16 cellular contexts compared by ENCODE assay signal in the genomic region with DNA sequence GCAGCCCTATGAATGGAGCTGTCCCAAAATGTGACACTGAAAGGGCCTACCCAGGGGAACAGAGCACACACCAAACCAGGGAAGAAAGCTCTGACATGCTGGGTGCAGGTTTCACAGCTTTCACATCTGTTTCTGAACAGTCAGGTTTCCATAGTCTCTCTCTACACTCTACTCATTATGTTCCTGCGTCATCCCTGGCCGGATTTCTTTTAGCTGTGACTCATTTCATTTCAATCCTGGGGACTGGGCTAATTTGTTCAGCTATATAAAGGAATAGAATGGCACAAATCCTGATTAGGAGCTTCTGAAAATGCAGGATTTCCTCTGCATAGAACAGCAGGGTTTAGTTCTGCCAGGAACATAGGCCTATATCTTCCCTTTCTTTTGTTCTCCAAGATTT.
DNase-seq lines count a peak whose midpoint lies in the region; ATAC-seq and TF ChIP-seq lines count a peak whose summit lies in the region.
"Had no signal": no experiment of that assay in that cellular context is flagged by ENCODE, and none has a peak within 500 bp of the region (broad histone marks: within the 10 kb centered on the region; RNA-seq: fewer than 3 reads in every experiment).

No MANE protein-coding gene starts in this region.

- ATAC-seq in Right ventricle myocardium inferior (no peak), GM18861 (IDR thresholded peaks at IDR 0.05; ENCODE audit: unreplicated experiment) (no peak)
- ATAC-seq: activated CD4-positive, alpha-beta T cell treated with anti-CD3 and anti-CD28 coated beads for 36 hours; foreskin keratinocyte; stimulated activated naive B cell treated with anti-CD40 and anti-IgM and Interleukin-4, amounts not matched to agents 10 μg/mL and 1 μg/mL and 100 μg/mL, for 72 hours had no signal

- H3K9ac ChIP-seq in fibroblast of lung (ENCODE audit: insufficient read depth, low read length), result no peak overlapping the region

- H3K79me2 ChIP-seq in fibroblast of lung (ENCODE audit: control insufficient read depth, insufficient read depth, low read length), result no peaks in the 10 kb centered on the region

- TF ChIP-seq CTCF in fibroblast of lung (conservative IDR thresholded peaks at IDR 0.05 in 1 of 2, IDR thresholded peaks at IDR 0.05 in 1 of 2; ENCODE audit: low read depth in 1 of 2, low read length in 2 of 2), result no peak

- no peak overlapping the region for H3K27ac ChIP-seq in fibroblast of lung (ENCODE audit: insufficient read depth, low read length)
- H3K27ac ChIP-seq: foreskin keratinocyte, right atrium auricular region had no signal

- H4K20me1 ChIP-seq in fibroblast of lung (ENCODE audit: control insufficient read depth, extremely low read depth, insufficient read depth, low read length), result no peaks in the 10 kb centered on the region

- H3K36me3 ChIP-seq in fibroblast of lung (ENCODE audit: control insufficient read depth, insufficient read depth, low read length), result no peaks in the 10 kb centered on the region
- H3K36me3 ChIP-seq: right atrium auricular region had no signal

- intact Hi-C loops in Right ventricle myocardium inferior (cut with DNase I), result no loop called here

- no peak overlapping the region for H3K4me3 ChIP-seq in fibroblast of lung (replicated peaks in 1 of 4; ENCODE audit: control extremely low read depth in 1 of 4, insufficient read depth in 1 of 4, low read depth in 3 of 4, low read length in 4 of 4)
- H3K4me3 ChIP-seq: right atrium auricular region had no signal

- H3K4me2 ChIP-seq in fibroblast of lung (ENCODE audit: extremely low read depth, insufficient read depth, low read length), result no peak overlapping the region

- no peaks in the 10 kb centered on the region for H3K27me3 ChIP-seq in fibroblast of lung (ENCODE audit: control insufficient read depth, insufficient read depth, low read length)
- H3K27me3 ChIP-seq: foreskin keratinocyte, right atrium auricular region had no signal

- H2AFZ ChIP-seq in fibroblast of lung (ENCODE audit: low read length), result no peak overlapping the region

- no peaks in the 10 kb centered on the region for H3K9me3 ChIP-seq in fibroblast of lung (ENCODE audit: control insufficient read depth, insufficient read depth, low read depth, low read length)
- H3K9me3 ChIP-seq: right atrium auricular region had no signal

- DNase-seq in COLO829 (ENCODE audit: low spot score) (peak; percentile 25), SHP77 (lab: John Stamatoyannopoulos, UW) (peak; percentile 18 to 51), fibroblast of lung (ENCODE audit: low read depth in 2 of 2) (peak; percentile 12 to 74), pons (ENCODE audit: low spot score) (peak; percentile 21), Right ventricle myocardium inferior (ENCODE audit: missing footprints) (no peak), erythroblast (lab: John Stamatoyannopoulos, UW) (no peak), HCEC 1CT (no peak)
- DNase-seq: activated CD4-positive, alpha-beta T cell treated with anti-CD3 and anti-CD28 coated beads for 36 hours; activated T-cell treated with anti-CD3 and anti-CD28 coated beads, Interleukin-2, amount 50 U/mL, for 1 hour; CD8-positive, alpha-beta memory T cell; dermis blood vessel endothelial cell; GOT3; stimulated activated naive B cell treated with anti-CD40 and anti-IgM and Interleukin-4, amounts not matched to agents 10 μg/mL and 1 μg/mL and 100 μg/mL, for 72 hours had no signal

- no peak for TF ChIP-seq POLR2A in erythroblast (IDR thresholded peaks at IDR 0.05; ENCODE audit: low read length)

- H3K4me1 ChIP-seq in fibroblast of lung (ENCODE audit: control insufficient read depth, extremely low read depth, insufficient read depth, low read length), result no peaks in the 10 kb centered on the region
- H3K4me1 ChIP-seq: foreskin keratinocyte had no signal

Comparison
In these comparisons a context has a peak if more than half of its experiments do, and no peak if none do; other contexts are left out.
1. DNase-seq: peak in COLO829 (single experiment), SHP77 (2 of 2), fibroblast of lung (2 of 2) and pons (single experiment); none in Right ventricle myocardium inferior (single experiment), erythroblast (0 of 2) and HCEC 1CT (single experiment).